ENCODE assay signal across 1 cellular context in genomic region chr7:22110227-22110839, GRCh38.
TF ChIP-seq lines count a peak whose summit lies in the region.

No MANE protein-coding gene starts in this region.

TF ChIP-seq in K562, 482 proteins besides CTCF, POLR2A, EP300 and RAD21 (continued from another document and continues in another):
- no peak for TF ChIP-seq ARHGAP35 (IDR thresholded peaks at IDR 0.05; ENCODE audit: partially characterized antibody)
- TF ChIP-seq, protein P1, sequence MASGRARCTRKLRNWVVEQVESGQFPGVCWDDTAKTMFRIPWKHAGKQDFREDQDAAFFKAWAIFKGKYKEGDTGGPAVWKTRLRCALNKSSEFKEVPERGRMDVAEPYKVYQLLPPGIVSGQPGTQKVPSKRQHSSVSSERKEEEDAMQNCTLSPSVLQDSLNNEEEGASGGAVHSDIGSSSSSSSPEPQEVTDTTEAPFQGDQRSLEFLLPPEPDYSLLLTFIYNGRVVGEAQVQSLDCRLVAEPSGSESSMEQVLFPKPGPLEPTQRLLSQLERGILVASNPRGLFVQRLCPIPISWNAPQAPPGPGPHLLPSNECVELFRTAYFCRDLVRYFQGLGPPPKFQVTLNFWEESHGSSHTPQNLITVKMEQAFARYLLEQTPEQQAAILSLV (tag; IDR thresholded peaks at IDR 0.05), result no peak
- peak in 1 of 2 experiments; percentile 9; a peak in 1 of 4 replicates for TF ChIP-seq MAZ (CRISPR knock-in tag; conservative IDR thresholded peaks at IDR 0.05 in 1 of 2, IDR thresholded peaks at IDR 0.05 in 1 of 2)
- no peak for TF ChIP-seq HNRNPH1 (optimal IDR thresholded peaks at IDR 0.05; ENCODE audit: low read depth, low read length)
- TF ChIP-seq ZNF583 (CRISPR knock-in tag; IDR thresholded peaks at IDR 0.05), result no peak
- TF ChIP-seq ZNF79 (CRISPR knock-in tag; IDR thresholded peaks at IDR 0.05; ENCODE audit: low read depth), result no peak
- no peak for TF ChIP-seq SMARCA5 (IDR thresholded peaks at IDR 0.05)
- no peak for TF ChIP-seq NR2F6 (CRISPR knock-in tag; IDR thresholded peaks at IDR 0.05)
- no peak for TF ChIP-seq BDP1 (IDR thresholded peaks at IDR 0.05; ENCODE audit: insufficient read depth, insufficient read length)
- no peak for TF ChIP-seq ATF3 (IDR thresholded peaks at IDR 0.05)
- 0 out of 2 replicates have a peak, but pooled peaks have one; percentile 23 for TF ChIP-seq ATF3 (CRISPR knock-in tag; conservative IDR thresholded peaks at IDR 0.05)
- no peak for TF ChIP-seq HDAC1 (IDR thresholded peaks at IDR 0.05)
- no peak for TF ChIP-seq ETV1 (tag; conservative IDR thresholded peaks at IDR 0.05; ENCODE audit: low read depth)
- TF ChIP-seq EHMT2 (IDR thresholded peaks at IDR 0.05), result no peak
- no peak for TF ChIP-seq XRCC4 (IDR thresholded peaks at IDR 0.05; ENCODE audit: extremely low read depth, insufficient read depth, insufficient read length)
- no peak for TF ChIP-seq MXD1 (CRISPR knock-in tag; IDR thresholded peaks at IDR 0.05; ENCODE audit: borderline replicate concordance, poor library complexity, severe bottlenecking)
- TF ChIP-seq, protein P2, sequence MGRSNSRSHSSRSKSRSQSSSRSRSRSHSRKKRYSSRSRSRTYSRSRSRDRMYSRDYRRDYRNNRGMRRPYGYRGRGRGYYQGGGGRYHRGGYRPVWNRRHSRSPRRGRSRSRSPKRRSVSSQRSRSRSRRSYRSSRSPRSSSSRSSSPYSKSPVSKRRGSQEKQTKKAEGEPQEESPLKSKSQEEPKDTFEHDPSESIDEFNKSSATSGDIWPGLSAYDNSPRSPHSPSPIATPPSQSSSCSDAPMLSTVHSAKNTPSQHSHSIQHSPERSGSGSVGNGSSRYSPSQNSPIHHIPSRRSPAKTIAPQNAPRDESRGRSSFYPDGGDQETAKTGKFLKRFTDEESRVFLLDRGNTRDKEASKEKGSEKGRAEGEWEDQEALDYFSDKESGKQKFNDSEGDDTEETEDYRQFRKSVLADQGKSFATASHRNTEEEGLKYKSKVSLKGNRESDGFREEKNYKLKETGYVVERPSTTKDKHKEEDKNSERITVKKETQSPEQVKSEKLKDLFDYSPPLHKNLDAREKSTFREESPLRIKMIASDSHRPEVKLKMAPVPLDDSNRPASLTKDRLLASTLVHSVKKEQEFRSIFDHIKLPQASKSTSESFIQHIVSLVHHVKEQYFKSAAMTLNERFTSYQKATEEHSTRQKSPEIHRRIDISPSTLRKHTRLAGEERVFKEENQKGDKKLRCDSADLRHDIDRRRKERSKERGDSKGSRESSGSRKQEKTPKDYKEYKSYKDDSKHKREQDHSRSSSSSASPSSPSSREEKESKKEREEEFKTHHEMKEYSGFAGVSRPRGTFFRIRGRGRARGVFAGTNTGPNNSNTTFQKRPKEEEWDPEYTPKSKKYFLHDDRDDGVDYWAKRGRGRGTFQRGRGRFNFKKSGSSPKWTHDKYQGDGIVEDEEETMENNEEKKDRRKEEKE (IDR thresholded peaks at IDR 0.05; ENCODE audit: borderline replicate concordance in 1 of 2, control insufficient read depth in 1 of 2, low read depth in 2 of 2, low read length in 1 of 2), result no peak
- peak; percentile 42 for TF ChIP-seq CXXC5 (CRISPR knock-in tag; IDR thresholded peaks at IDR 0.05)
- peak; percentile 18 for TF ChIP-seq BRD9 (IDR thresholded peaks at IDR 0.05; ENCODE audit: low read depth, partially characterized antibody)
- no peak for TF ChIP-seq ZBTB7A (IDR thresholded peaks at IDR 0.05; ENCODE audit: borderline replicate concordance, control insufficient read depth, low read depth, low read length)
- TF ChIP-seq, protein P3, sequence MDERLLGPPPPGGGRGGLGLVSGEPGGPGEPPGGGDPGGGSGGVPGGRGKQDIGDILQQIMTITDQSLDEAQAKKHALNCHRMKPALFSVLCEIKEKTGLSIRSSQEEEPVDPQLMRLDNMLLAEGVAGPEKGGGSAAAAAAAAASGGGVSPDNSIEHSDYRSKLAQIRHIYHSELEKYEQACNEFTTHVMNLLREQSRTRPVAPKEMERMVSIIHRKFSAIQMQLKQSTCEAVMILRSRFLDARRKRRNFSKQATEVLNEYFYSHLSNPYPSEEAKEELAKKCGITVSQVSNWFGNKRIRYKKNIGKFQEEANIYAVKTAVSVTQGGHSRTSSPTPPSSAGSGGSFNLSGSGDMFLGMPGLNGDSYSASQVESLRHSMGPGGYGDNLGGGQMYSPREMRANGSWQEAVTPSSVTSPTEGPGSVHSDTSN (CRISPR knock-in tag; IDR thresholded peaks at IDR 0.05; ENCODE audit: low read depth), result no peak
- TF ChIP-seq, protein P3 (tag; conservative IDR thresholded peaks at IDR 0.05; ENCODE audit: low read depth), result no peak
- TF ChIP-seq, protein P4, sequence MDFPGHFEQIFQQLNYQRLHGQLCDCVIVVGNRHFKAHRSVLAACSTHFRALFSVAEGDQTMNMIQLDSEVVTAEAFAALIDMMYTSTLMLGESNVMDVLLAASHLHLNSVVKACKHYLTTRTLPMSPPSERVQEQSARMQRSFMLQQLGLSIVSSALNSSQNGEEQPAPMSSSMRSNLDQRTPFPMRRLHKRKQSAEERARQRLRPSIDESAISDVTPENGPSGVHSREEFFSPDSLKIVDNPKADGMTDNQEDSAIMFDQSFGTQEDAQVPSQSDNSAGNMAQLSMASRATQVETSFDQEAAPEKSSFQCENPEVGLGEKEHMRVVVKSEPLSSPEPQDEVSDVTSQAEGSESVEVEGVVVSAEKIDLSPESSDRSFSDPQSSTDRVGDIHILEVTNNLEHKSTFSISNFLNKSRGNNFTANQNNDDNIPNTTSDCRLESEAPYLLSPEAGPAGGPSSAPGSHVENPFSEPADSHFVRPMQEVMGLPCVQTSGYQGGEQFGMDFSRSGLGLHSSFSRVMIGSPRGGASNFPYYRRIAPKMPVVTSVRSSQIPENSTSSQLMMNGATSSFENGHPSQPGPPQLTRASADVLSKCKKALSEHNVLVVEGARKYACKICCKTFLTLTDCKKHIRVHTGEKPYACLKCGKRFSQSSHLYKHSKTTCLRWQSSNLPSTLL (IDR thresholded peaks at IDR 0.05), result no peak
- TF ChIP-seq NR1H2 (CRISPR knock-in tag; IDR thresholded peaks at IDR 0.05), result no peak
- no peak for TF ChIP-seq KLF13 (tag; IDR thresholded peaks at IDR 0.05; ENCODE audit: borderline replicate concordance, low read depth)
- no peak for TF ChIP-seq KLF6 (CRISPR knock-in tag; IDR thresholded peaks at IDR 0.05; ENCODE audit: borderline replicate concordance)
- TF ChIP-seq MECOM (CRISPR knock-in tag; IDR thresholded peaks at IDR 0.05), result no peak
- no peak for TF ChIP-seq ZFP30 (CRISPR knock-in tag; IDR thresholded peaks at IDR 0.05; ENCODE audit: borderline replicate concordance)
- TF ChIP-seq MYC (IDR thresholded peaks at IDR 0.05; ENCODE audit: low read depth, low read length), result peak; percentile 44
- no peak for TF ChIP-seq MYC (CRISPR knock-in tag; IDR thresholded peaks at IDR 0.05; ENCODE audit: borderline replicate concordance, low read depth)
- no peak for TF ChIP-seq TCF7L2 (IDR thresholded peaks at IDR 0.05; ENCODE audit: low read depth, low read length)
- no peak for TF ChIP-seq SMAD1 (IDR thresholded peaks at IDR 0.05; ENCODE audit: low read depth, low read length, partially characterized antibody)
- TF ChIP-seq KLF16 (IDR thresholded peaks at IDR 0.05), result 0 out of 2 replicates have a peak, but pooled peaks have one; percentile 33
- TF ChIP-seq ZNF318 (IDR thresholded peaks at IDR 0.05; ENCODE audit: borderline replicate concordance in 1 of 2, low read depth in 1 of 2), result no peak
- no peak for TF ChIP-seq SMARCE1 (IDR thresholded peaks at IDR 0.05)
- TF ChIP-seq, protein P5, sequence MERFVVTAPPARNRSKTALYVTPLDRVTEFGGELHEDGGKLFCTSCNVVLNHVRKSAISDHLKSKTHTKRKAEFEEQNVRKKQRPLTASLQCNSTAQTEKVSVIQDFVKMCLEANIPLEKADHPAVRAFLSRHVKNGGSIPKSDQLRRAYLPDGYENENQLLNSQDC (CRISPR knock-in tag; IDR thresholded peaks at IDR 0.05), result no peak
- no peak for TF ChIP-seq ZBTB8A (IDR thresholded peaks at IDR 0.05; ENCODE audit: partially characterized antibody)
- TF ChIP-seq POLR2G (IDR thresholded peaks at IDR 0.05; ENCODE audit: low read depth, low read length), result no peak
- no peak for TF ChIP-seq MEF2A (IDR thresholded peaks at IDR 0.05; ENCODE audit: control insufficient read depth, low read depth, low read length)
- no peak for TF ChIP-seq RBM15 (IDR thresholded peaks at IDR 0.05; ENCODE audit: insufficient read depth, low read length)
